1 cellular context compared by ENCODE assay signal in the genomic region with DNA sequence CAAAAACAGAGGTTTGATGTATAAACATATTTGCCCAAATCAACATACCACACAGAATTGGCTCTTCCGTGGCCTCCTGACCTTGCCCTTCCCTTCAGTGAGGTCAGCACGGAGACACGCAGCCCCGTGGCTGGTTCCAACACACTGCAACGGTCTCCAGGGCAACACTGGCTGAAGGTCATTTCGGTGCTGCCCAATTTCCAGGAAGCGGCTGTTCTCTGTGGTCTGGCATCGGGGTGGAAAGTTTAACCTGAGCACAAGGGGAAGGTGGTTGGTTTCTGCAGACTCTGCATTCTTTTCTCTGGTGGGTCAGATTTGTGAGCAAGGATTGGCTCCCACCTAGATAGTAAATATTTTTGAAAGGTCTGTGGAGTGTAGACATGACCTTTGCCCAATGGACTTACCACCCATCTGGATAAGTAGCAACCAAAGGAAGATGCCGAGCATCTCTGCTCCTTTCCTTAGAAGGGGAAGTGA.
A peak's percentile ranks its signal among the peaks of the same experiment; 100 is the strongest.
TF ChIP-seq lines count a peak whose summit lies in the region.

No MANE protein-coding gene starts in this region.

TF ChIP-seq in HepG2, 621 proteins besides CTCF, POLR2A, EP300 and RAD21 (continued from another document and continues in another):
- TF ChIP-seq, protein P1, sequence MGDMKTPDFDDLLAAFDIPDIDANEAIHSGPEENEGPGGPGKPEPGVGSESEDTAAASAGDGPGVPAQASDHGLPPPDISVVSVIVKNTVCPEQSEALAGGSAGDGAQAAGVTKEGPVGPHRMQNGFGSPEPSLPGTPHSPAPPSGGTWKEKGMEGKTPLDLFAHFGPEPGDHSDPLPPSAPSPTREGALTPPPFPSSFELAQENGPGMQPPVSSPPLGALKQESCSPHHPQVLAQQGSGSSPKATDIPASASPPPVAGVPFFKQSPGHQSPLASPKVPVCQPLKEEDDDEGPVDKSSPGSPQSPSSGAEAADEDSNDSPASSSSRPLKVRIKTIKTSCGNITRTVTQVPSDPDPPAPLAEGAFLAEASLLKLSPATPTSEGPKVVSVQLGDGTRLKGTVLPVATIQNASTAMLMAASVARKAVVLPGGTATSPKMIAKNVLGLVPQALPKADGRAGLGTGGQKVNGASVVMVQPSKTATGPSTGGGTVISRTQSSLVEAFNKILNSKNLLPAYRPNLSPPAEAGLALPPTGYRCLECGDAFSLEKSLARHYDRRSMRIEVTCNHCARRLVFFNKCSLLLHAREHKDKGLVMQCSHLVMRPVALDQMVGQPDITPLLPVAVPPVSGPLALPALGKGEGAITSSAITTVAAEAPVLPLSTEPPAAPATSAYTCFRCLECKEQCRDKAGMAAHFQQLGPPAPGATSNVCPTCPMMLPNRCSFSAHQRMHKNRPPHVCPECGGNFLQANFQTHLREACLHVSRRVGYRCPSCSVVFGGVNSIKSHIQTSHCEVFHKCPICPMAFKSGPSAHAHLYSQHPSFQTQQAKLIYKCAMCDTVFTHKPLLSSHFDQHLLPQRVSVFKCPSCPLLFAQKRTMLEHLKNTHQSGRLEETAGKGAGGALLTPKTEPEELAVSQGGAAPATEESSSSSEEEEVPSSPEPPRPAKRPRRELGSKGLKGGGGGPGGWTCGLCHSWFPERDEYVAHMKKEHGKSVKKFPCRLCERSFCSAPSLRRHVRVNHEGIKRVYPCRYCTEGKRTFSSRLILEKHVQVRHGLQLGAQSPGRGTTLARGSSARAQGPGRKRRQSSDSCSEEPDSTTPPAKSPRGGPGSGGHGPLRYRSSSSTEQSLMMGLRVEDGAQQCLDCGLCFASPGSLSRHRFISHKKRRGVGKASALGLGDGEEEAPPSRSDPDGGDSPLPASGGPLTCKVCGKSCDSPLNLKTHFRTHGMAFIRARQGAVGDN (CRISPR knock-in tag; IDR thresholded peaks at IDR 0.05) = peak; percentile 51
- no peak for TF ChIP-seq RFXANK (CRISPR knock-in tag; IDR thresholded peaks at IDR 0.05)
- TF ChIP-seq ZNF225 (CRISPR knock-in tag; IDR thresholded peaks at IDR 0.05) = no peak
- TF ChIP-seq ZKSCAN5 (CRISPR knock-in tag; IDR thresholded peaks at IDR 0.05) = no peak
- 0 out of 2 replicates have a peak, but pooled peaks have one; percentile 49 for TF ChIP-seq ZFP36L1 (CRISPR knock-in tag; IDR thresholded peaks at IDR 0.05)
- no peak for TF ChIP-seq NFE2L2 (IDR thresholded peaks at IDR 0.05; ENCODE audit: low read length)
- TF ChIP-seq, protein P2, sequence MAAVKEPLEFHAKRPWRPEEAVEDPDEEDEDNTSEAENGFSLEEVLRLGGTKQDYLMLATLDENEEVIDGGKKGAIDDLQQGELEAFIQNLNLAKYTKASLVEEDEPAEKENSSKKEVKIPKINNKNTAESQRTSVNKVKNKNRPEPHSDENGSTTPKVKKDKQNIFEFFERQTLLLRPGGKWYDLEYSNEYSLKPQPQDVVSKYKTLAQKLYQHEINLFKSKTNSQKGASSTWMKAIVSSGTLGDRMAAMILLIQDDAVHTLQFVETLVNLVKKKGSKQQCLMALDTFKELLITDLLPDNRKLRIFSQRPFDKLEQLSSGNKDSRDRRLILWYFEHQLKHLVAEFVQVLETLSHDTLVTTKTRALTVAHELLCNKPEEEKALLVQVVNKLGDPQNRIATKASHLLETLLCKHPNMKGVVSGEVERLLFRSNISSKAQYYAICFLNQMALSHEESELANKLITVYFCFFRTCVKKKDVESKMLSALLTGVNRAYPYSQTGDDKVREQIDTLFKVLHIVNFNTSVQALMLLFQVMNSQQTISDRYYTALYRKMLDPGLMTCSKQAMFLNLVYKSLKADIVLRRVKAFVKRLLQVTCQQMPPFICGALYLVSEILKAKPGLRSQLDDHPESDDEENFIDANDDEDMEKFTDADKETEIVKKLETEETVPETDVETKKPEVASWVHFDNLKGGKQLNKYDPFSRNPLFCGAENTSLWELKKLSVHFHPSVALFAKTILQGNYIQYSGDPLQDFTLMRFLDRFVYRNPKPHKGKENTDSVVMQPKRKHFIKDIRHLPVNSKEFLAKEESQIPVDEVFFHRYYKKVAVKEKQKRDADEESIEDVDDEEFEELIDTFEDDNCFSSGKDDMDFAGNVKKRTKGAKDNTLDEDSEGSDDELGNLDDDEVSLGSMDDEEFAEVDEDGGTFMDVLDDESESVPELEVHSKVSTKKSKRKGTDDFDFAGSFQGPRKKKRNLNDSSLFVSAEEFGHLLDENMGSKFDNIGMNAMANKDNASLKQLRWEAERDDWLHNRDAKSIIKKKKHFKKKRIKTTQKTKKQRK (IDR thresholded peaks at IDR 0.05; ENCODE audit: low read length) = no peak
- TF ChIP-seq RCOR2 (CRISPR knock-in tag; IDR thresholded peaks at IDR 0.05) = no peak
- TF ChIP-seq, protein P3, sequence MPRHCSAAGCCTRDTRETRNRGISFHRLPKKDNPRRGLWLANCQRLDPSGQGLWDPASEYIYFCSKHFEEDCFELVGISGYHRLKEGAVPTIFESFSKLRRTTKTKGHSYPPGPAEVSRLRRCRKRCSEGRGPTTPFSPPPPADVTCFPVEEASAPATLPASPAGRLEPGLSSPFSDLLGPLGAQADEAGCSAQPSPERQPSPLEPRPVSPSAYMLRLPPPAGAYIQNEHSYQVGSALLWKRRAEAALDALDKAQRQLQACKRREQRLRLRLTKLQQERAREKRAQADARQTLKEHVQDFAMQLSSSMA (CRISPR knock-in tag; IDR thresholded peaks at IDR 0.05) = no peak
- TF ChIP-seq PHF8 (CRISPR knock-in tag; IDR thresholded peaks at IDR 0.05) = no peak
- TF ChIP-seq GATAD2A (CRISPR knock-in tag; IDR thresholded peaks at IDR 0.05) = peak; percentile 35; the same call in 1 of the 2 replicates
- peak; percentile 62 for TF ChIP-seq NR2F2 (IDR thresholded peaks at IDR 0.05; ENCODE audit: borderline replicate concordance, low read depth)
- TF ChIP-seq TARDBP (CRISPR knock-in tag; IDR thresholded peaks at IDR 0.05) = 0 out of 2 replicates have a peak, but pooled peaks have one; percentile 32
- TF ChIP-seq ZMAT3 (CRISPR knock-in tag; conservative IDR thresholded peaks at IDR 0.05) = no peak
- TF ChIP-seq, protein P4, sequence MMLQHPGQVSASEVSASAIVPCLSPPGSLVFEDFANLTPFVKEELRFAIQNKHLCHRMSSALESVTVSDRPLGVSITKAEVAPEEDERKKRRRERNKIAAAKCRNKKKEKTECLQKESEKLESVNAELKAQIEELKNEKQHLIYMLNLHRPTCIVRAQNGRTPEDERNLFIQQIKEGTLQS (CRISPR knock-in tag; IDR thresholded peaks at IDR 0.05) = peak; percentile 72
- TF ChIP-seq, protein P5, sequence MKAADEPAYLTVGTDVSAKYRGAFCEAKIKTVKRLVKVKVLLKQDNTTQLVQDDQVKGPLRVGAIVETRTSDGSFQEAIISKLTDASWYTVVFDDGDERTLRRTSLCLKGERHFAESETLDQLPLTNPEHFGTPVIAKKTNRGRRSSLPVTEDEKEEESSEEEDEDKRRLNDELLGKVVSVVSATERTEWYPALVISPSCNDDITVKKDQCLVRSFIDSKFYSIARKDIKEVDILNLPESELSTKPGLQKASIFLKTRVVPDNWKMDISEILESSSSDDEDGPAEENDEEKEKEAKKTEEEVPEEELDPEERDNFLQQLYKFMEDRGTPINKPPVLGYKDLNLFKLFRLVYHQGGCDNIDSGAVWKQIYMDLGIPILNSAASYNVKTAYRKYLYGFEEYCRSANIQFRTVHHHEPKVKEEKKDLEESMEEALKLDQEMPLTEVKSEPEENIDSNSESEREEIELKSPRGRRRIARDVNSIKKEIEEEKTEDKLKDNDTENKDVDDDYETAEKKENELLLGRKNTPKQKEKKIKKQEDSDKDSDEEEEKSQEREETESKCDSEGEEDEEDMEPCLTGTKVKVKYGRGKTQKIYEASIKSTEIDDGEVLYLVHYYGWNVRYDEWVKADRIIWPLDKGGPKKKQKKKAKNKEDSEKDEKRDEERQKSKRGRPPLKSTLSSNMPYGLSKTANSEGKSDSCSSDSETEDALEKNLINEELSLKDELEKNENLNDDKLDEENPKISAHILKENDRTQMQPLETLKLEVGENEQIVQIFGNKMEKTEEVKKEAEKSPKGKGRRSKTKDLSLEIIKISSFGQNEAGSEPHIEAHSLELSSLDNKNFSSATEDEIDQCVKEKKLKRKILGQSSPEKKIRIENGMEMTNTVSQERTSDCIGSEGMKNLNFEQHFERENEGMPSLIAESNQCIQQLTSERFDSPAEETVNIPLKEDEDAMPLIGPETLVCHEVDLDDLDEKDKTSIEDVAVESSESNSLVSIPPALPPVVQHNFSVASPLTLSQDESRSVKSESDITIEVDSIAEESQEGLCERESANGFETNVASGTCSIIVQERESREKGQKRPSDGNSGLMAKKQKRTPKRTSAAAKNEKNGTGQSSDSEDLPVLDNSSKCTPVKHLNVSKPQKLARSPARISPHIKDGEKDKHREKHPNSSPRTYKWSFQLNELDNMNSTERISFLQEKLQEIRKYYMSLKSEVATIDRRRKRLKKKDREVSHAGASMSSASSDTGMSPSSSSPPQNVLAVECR (CRISPR knock-in tag; IDR thresholded peaks at IDR 0.05; ENCODE audit: borderline replicate concordance) = no peak; the same call in 1 of the 2 replicates
- TF ChIP-seq, protein P6, sequence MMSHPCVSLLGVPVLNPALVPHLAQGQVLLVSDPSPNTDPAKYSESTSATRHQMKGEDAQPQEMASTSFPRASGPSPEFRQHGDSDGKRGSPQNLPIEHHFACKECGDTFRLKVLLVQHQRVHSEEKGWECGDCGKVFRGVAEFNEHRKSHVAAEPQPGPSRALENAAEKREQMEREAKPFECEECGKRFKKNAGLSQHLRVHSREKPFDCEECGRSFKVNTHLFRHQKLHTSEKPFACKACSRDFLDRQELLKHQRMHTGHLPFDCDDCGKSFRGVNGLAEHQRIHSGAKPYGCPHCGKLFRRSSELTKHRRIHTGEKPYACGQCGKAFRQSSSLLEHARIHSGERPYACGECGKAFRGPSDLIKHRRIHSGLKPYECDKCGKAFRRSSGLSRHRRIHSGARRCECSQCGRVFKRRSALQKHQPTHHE (CRISPR knock-in tag; IDR thresholded peaks at IDR 0.05; ENCODE audit: borderline replicate concordance) = no peak
- TF ChIP-seq, protein P7, sequence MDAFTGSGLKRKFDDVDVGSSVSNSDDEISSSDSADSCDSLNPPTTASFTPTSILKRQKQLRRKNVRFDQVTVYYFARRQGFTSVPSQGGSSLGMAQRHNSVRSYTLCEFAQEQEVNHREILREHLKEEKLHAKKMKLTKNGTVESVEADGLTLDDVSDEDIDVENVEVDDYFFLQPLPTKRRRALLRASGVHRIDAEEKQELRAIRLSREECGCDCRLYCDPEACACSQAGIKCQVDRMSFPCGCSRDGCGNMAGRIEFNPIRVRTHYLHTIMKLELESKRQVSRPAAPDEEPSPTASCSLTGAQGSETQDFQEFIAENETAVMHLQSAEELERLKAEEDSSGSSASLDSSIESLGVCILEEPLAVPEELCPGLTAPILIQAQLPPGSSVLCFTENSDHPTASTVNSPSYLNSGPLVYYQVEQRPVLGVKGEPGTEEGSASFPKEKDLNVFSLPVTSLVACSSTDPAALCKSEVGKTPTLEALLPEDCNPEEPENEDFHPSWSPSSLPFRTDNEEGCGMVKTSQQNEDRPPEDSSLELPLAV (CRISPR knock-in tag; conservative IDR thresholded peaks at IDR 0.05; ENCODE audit: low read depth) = no peak
- TF ChIP-seq ARNT (IDR thresholded peaks at IDR 0.05) = no peak
- no peak for TF ChIP-seq ZNF253 (CRISPR knock-in tag; IDR thresholded peaks at IDR 0.05; ENCODE audit: borderline replicate concordance)
- no peak for TF ChIP-seq NFYC (CRISPR knock-in tag; IDR thresholded peaks at IDR 0.05)
- TF ChIP-seq CCDC6 (CRISPR knock-in tag; IDR thresholded peaks at IDR 0.05) = no peak
- no peak for TF ChIP-seq HES4 (CRISPR knock-in tag; IDR thresholded peaks at IDR 0.05; ENCODE audit: borderline replicate concordance)
- TF ChIP-seq MAFK (conservative IDR thresholded peaks at IDR 0.05 in 1 of 2, IDR thresholded peaks at IDR 0.05 in 1 of 2; ENCODE audit: low read length in 2 of 2) = peak; percentile 74 to 82
- TF ChIP-seq, protein P8, sequence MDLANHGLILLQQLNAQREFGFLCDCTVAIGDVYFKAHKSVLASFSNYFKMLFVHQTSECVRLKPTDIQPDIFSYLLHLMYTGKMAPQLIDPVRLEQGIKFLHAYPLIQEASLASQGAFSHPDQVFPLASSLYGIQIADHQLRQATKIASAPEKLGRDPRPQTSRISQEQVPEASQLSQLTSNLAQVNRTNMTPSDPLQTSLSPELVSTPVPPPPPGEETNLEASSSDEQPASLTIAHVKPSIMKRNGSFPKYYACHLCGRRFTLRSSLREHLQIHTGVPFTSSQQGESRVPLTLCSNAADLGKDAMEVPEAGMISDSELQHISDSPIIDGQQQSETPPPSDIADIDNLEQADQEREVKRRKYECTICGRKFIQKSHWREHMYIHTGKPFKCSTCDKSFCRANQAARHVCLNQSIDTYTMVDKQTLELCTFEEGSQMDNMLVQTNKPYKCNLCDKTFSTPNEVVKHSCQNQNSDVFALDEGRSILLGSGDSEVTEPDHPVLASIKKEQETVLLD (CRISPR knock-in tag; IDR thresholded peaks at IDR 0.05; ENCODE audit: low read depth) = no peak
- TF ChIP-seq, protein P9, sequence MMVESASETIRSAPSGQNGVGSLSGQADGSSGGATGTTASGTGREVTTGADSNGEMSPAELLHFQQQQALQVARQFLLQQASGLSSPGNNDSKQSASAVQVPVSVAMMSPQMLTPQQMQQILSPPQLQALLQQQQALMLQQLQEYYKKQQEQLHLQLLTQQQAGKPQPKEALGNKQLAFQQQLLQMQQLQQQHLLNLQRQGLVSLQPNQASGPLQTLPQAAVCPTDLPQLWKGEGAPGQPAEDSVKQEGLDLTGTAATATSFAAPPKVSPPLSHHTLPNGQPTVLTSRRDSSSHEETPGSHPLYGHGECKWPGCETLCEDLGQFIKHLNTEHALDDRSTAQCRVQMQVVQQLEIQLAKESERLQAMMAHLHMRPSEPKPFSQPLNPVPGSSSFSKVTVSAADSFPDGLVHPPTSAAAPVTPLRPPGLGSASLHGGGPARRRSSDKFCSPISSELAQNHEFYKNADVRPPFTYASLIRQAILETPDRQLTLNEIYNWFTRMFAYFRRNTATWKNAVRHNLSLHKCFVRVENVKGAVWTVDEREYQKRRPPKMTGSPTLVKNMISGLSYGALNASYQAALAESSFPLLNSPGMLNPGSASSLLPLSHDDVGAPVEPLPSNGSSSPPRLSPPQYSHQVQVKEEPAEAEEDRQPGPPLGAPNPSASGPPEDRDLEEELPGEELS (CRISPR knock-in tag; IDR thresholded peaks at IDR 0.05) = peak; percentile 33; the same call in 1 of the 2 replicates
- no peak for TF ChIP-seq TBL1XR1 (IDR thresholded peaks at IDR 0.05; ENCODE audit: borderline replicate concordance, low read length, partially characterized antibody)
- no peak for TF ChIP-seq SIX4 (CRISPR knock-in tag; IDR thresholded peaks at IDR 0.05)
- TF ChIP-seq, protein P10, sequence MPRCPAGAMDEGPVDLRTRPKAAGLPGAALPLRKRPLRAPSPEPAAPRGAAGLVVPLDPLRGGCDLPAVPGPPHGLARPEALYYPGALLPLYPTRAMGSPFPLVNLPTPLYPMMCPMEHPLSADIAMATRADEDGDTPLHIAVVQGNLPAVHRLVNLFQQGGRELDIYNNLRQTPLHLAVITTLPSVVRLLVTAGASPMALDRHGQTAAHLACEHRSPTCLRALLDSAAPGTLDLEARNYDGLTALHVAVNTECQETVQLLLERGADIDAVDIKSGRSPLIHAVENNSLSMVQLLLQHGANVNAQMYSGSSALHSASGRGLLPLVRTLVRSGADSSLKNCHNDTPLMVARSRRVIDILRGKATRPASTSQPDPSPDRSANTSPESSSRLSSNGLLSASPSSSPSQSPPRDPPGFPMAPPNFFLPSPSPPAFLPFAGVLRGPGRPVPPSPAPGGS (CRISPR knock-in tag; IDR thresholded peaks at IDR 0.05) = no peak
- peak; percentile 69 for TF ChIP-seq MED1 (CRISPR knock-in tag; IDR thresholded peaks at IDR 0.05)
- TF ChIP-seq, protein P11, sequence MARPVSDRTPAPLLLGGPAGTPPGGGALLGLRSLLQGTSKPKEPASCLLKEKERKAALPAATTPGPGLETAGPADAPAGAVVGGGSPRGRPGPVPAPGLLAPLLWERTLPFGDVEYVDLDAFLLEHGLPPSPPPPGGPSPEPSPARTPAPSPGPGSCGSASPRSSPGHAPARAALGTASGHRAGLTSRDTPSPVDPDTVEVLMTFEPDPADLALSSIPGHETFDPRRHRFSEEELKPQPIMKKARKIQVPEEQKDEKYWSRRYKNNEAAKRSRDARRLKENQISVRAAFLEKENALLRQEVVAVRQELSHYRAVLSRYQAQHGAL (CRISPR knock-in tag; IDR thresholded peaks at IDR 0.05; ENCODE audit: not compliant biosample characterization) = no peak
- TF ChIP-seq ZNF143 (CRISPR knock-in tag; IDR thresholded peaks at IDR 0.05) = no peak
- TF ChIP-seq RXRA (CRISPR knock-in tag; IDR thresholded peaks at IDR 0.05) = peak; percentile 81; the same call in 1 of the 2 replicates
